8 cellular contexts compared by ENCODE assay signal in the genomic region with DNA sequence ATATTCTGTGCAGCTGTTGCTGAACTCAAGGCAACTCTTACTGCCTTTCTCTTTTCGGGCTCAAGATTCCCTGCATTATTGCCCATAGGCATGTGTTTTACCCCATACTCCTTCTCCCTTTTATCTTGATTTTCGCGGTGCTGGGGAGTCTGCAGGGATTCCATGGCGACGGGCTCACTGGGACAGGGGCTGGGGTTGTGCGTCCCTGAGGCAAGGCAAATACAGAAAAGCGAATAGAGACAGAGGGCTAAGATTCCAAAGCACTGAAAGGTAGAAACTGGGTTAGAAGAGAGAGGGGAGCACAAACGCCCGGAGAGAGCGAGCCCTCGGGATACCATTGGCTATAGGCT. TPM values are rescaled to one million over a fixed set of nuclear protein-coding genes. Genes with fewer than 3 reads are reported as not detected.
A peak's percentile ranks its signal among the peaks of the same experiment; 100 is the strongest.
DNase-seq lines count a peak whose midpoint lies in the region; ATAC-seq, FAIRE-seq and TF ChIP-seq lines count a peak whose summit lies in the region.

No MANE protein-coding gene starts in this region.

- intact Hi-C loops in activated T-helper 2 cell treated with anti-CD3 and anti-CD28 coated beads, Interferon-gamma antibody, Interleukin-2, Interleukin-4, amounts not matched to agents 10 μg/mL and 5 μg/mL and 100 μg/mL, durations not matched to agents 14 hours and 24 hours and 36 hours (cut with micrococcal nuclease) = loop anchor here (1.0 kb wide), 6 partner anchors 8 to 142 kb away; a partner anchor contains a TSS

- dilution Hi-C loops in keratinocyte (cut with MboI; ENCODE audit: extremely low pct_ligation_motif_present, low sequenced_read_pairs) = no loop called here

- H2AFZ ChIP-seq in keratinocyte (ENCODE audit: control insufficient read depth, low read length) = peak overlapping the region; percentile 97

- H3K27ac ChIP-seq in keratinocyte (ENCODE audit: control insufficient read depth, insufficient read depth, low read length) (peak overlapping the region; percentile 91), temporal lobe (ENCODE audit: low read depth, low read length) (peak overlapping the region; percentile 88)

- H3K4me3 Mint-ChIP-seq in activated T-helper 2 cell treated with anti-CD3 and anti-CD28 coated beads, Interferon-gamma antibody, Interleukin-2, Interleukin-4, amounts not matched to agents 10 μg/mL and 5 μg/mL and 100 μg/mL, durations not matched to agents 14 hours and 24 hours and 36 hours (ENCODE audit: low read depth) = peak overlapping the region; percentile 95

- TF ChIP-seq CTCF in keratinocyte (optimal IDR thresholded peaks at IDR 0.05 in 1 of 3, IDR thresholded peaks at IDR 0.05 in 1 of 3, conservative IDR thresholded peaks at IDR 0.05 in 1 of 3; ENCODE audit: extremely low read depth in 1 of 3, insufficient read depth in 2 of 3, low read length in 3 of 3) = no peak

- DNase-seq in activated T-helper 2 cell treated with anti-CD3 and anti-CD28 coated beads, Interferon-gamma antibody, Interleukin-2, Interleukin-4, amounts not matched to agents 10 μg/mL and 5 μg/mL and 100 μg/mL, durations not matched to agents 14 hours and 24 hours and 36 hours (ENCODE audit: low spot score) = no peak
- DNase-seq in keratinocyte (ENCODE audit: low read depth, low spot score) (no peak), mucosa of gallbladder (ENCODE audit: low spot score) (no peak), NCI-H1930 (lab: John Stamatoyannopoulos, UW) (no peak)

- peak overlapping the region; percentile 100 for H3K4me2 ChIP-seq in keratinocyte (ENCODE audit: control insufficient read depth, extremely low read depth, insufficient read depth, low read depth, low read length)

- FAIRE-seq in keratinocyte (lab: Jason Lieb, UNC) = no peak

- peaks cover 24% of the 10 kb centered on the region for H3K36me3 Mint-ChIP-seq in activated T-helper 2 cell treated with anti-CD3 and anti-CD28 coated beads, Interferon-gamma antibody, Interleukin-2, Interleukin-4, amounts not matched to agents 10 μg/mL and 5 μg/mL and 100 μg/mL, durations not matched to agents 14 hours and 24 hours and 36 hours (ENCODE audit: low read depth)

- H3K9me3 ChIP-seq in keratinocyte (ENCODE audit: control insufficient read depth, low read depth, low read length) = no peaks in the 10 kb centered on the region

- H4K20me1 ChIP-seq in keratinocyte (ENCODE audit: control insufficient read depth, extremely low read depth, insufficient read depth, low read length) = no peaks in the 10 kb centered on the region

- H3K4me3 ChIP-seq in keratinocyte (ENCODE audit: control insufficient read depth in 2 of 3, extremely low read depth in 1 of 3, insufficient read depth in 2 of 3, low read depth in 1 of 3, low read length in 3 of 3) = peak overlapping the region; percentile 78 to 99 (median 93)

- peaks cover 5% of the 10 kb centered on the region for H3K27me3 Mint-ChIP-seq in activated T-helper 2 cell treated with anti-CD3 and anti-CD28 coated beads, Interferon-gamma antibody, Interleukin-2, Interleukin-4, amounts not matched to agents 10 μg/mL and 5 μg/mL and 100 μg/mL, durations not matched to agents 14 hours and 24 hours and 36 hours (ENCODE audit: low read depth)

- peaks cover 6 to 8% of the 10 kb centered on the region in 2 experiments for H3K36me3 ChIP-seq in keratinocyte (ENCODE audit: control insufficient read depth in 2 of 2, extremely low read depth in 1 of 2, insufficient read depth in 2 of 2, low read length in 2 of 2)

- H3K27me3 ChIP-seq in keratinocyte (ENCODE audit: control insufficient read depth, extremely low read depth, insufficient read depth, low read length) = no peaks in the 10 kb centered on the region

- H3K27ac Mint-ChIP-seq in activated T-helper 2 cell treated with anti-CD3 and anti-CD28 coated beads, Interferon-gamma antibody, Interleukin-2, Interleukin-4, amounts not matched to agents 10 μg/mL and 5 μg/mL and 100 μg/mL, durations not matched to agents 14 hours and 24 hours and 36 hours = peak overlapping the region; percentile 98

- H3K4me1 ChIP-seq in keratinocyte (ENCODE audit: control insufficient read depth, extremely low read depth, insufficient read depth, low read length) = peaks cover 13% of the 10 kb centered on the region

- peaks cover 43% of the 10 kb centered on the region for H3K79me2 ChIP-seq in keratinocyte (ENCODE audit: control insufficient read depth, insufficient read depth, low read length)

- no peaks in the 10 kb centered on the region for H3K9me3 Mint-ChIP-seq in activated T-helper 2 cell treated with anti-CD3 and anti-CD28 coated beads, Interferon-gamma antibody, Interleukin-2, Interleukin-4, amounts not matched to agents 10 μg/mL and 5 μg/mL and 100 μg/mL, durations not matched to agents 14 hours and 24 hours and 36 hours

- H3K9me1 ChIP-seq in keratinocyte (ENCODE audit: control insufficient read depth, extremely low read depth, insufficient read depth, low read length) = no peaks in the 10 kb centered on the region

- H3K4me1 Mint-ChIP-seq in activated T-helper 2 cell treated with anti-CD3 and anti-CD28 coated beads, Interferon-gamma antibody, Interleukin-2, Interleukin-4, amounts not matched to agents 10 μg/mL and 5 μg/mL and 100 μg/mL, durations not matched to agents 14 hours and 24 hours and 36 hours (ENCODE audit: low read depth) = peaks cover 21% of the 10 kb centered on the region

- peak; percentile 17 for ATAC-seq in GM18909 (IDR thresholded peaks at IDR 0.05; ENCODE audit: poor library complexity, unreplicated experiment)
- peak; percentile 18 for ATAC-seq in HG02973 (IDR thresholded peaks at IDR 0.05; ENCODE audit: unreplicated experiment)
- ATAC-seq in HG02970 (IDR thresholded peaks at IDR 0.05; ENCODE audit: low FRiP score, unreplicated experiment) = no peak

- peak overlapping the region; percentile 97 for H3K9ac ChIP-seq in keratinocyte (ENCODE audit: control insufficient read depth, extremely low read depth, insufficient read depth, low read length)

RNA-seq across cellular contexts. Expression of a gene that starts 0.5 kb away (rescaled TPM):
- 19.4 and 20.3 TPM in 2 replicates for total RNA-seq in activated T-helper 2 cell treated with anti-CD3 and anti-CD28 coated beads, Interferon-gamma antibody, Interleukin-2, Interleukin-4, amounts not matched to agents 10 μg/mL and 5 μg/mL and 100 μg/mL, durations not matched to agents 14 hours and 24 hours and 36 hours
- 27.6 to 46.0 TPM (median 32.4 TPM) in 3 replicates for polyA plus RNA-seq in keratinocyte
- polyA plus RNA-seq in keratinocyte (2011; ENCODE audit: low read depth) = 56.8 TPM
- polyA plus RNA-seq in keratinocyte (2011; cell fraction: cytosol; rRNA removed) = 39.0 and 54.1 TPM in 2 replicates
- 32.5 and 36.8 TPM in 2 replicates for polyA plus RNA-seq in keratinocyte (2011; cell fraction: nucleus; rRNA removed)
- polyA plus RNA-seq in keratinocyte (2012; ENCODE audit: low replicate concordance) = 24.5 and 26.3 TPM in 2 replicates
- polyA minus RNA-seq in keratinocyte = 10.6 to 14.9 TPM (median 14.4 TPM) in 3 replicates
- polyA minus RNA-seq in keratinocyte (2011; cell fraction: cytosol; rRNA and poly(A)+ RNA removed) = 15.2 TPM
- 4.0 and 8.5 TPM in 2 replicates for polyA minus RNA-seq in keratinocyte (2011; cell fraction: nucleus; rRNA and poly(A)+ RNA removed)
- total RNA-seq in temporal lobe (5.4 TPM), mucosa of gallbladder (15.4 TPM)

RNA-seq across cellular contexts. Expression of a gene that starts 8.1 kb away (rescaled TPM):
- 3.6 and 4.8 TPM in 2 replicates for total RNA-seq in activated T-helper 2 cell treated with anti-CD3 and anti-CD28 coated beads, Interferon-gamma antibody, Interleukin-2, Interleukin-4, amounts not matched to agents 10 μg/mL and 5 μg/mL and 100 μg/mL, durations not matched to agents 14 hours and 24 hours and 36 hours
- polyA plus RNA-seq in keratinocyte = 0.08 to 0.20 TPM in 2 of 3 replicates, not detected in the other
- polyA plus RNA-seq in keratinocyte (2011; ENCODE audit: low read depth) = not detected
- 0.05 and 0.09 TPM in 2 replicates for polyA plus RNA-seq in keratinocyte (2011; cell fraction: cytosol; rRNA removed)
- polyA plus RNA-seq in keratinocyte (2011; cell fraction: nucleus; rRNA removed) = not detected in 2 replicates
- 0.10 TPM in 1 of 2 replicates, not detected in the other for polyA plus RNA-seq in keratinocyte (2012; ENCODE audit: low replicate concordance)
- polyA minus RNA-seq in keratinocyte = 0.26 TPM in 1 of 3 replicates, not detected in the others
- not detected for polyA minus RNA-seq in keratinocyte (2011; cell fraction: cytosol; rRNA and poly(A)+ RNA removed)
- polyA minus RNA-seq in keratinocyte (2011; cell fraction: nucleus; rRNA and poly(A)+ RNA removed) = not detected in 2 replicates
- 11.8 TPM for total RNA-seq in temporal lobe
- total RNA-seq in mucosa of gallbladder = 0.40 TPM

RNA-seq across cellular contexts. Expression of a gene that starts 52.9 kb away (rescaled TPM):
- total RNA-seq in activated T-helper 2 cell treated with anti-CD3 and anti-CD28 coated beads, Interferon-gamma antibody, Interleukin-2, Interleukin-4, amounts not matched to agents 10 μg/mL and 5 μg/mL and 100 μg/mL, durations not matched to agents 14 hours and 24 hours and 36 hours = not detected in 2 replicates
- polyA plus RNA-seq in keratinocyte = 0.31 to 0.54 TPM (median 0.40 TPM) in 3 replicates
- not detected for polyA plus RNA-seq in keratinocyte (2011; ENCODE audit: low read depth)
- 0.21 and 0.22 TPM in 2 replicates for polyA plus RNA-seq in keratinocyte (2011; cell fraction: cytosol; rRNA removed)
- 0.24 and 0.57 TPM in 2 replicates for polyA plus RNA-seq in keratinocyte (2011; cell fraction: nucleus; rRNA removed)
- polyA plus RNA-seq in keratinocyte (2012; ENCODE audit: low replicate concordance) = 0.28 and 0.55 TPM in 2 replicates
- polyA minus RNA-seq in keratinocyte = 0.16 to 0.33 TPM in 2 of 3 replicates, not detected in the other
- polyA minus RNA-seq in keratinocyte (2011; cell fraction: cytosol; rRNA and poly(A)+ RNA removed) = not detected
- not detected in 2 replicates for polyA minus RNA-seq in keratinocyte (2011; cell fraction: nucleus; rRNA and poly(A)+ RNA removed)
- 0.25 TPM for total RNA-seq in temporal lobe
- total RNA-seq in mucosa of gallbladder = not detected
